In the genomic region with DNA sequence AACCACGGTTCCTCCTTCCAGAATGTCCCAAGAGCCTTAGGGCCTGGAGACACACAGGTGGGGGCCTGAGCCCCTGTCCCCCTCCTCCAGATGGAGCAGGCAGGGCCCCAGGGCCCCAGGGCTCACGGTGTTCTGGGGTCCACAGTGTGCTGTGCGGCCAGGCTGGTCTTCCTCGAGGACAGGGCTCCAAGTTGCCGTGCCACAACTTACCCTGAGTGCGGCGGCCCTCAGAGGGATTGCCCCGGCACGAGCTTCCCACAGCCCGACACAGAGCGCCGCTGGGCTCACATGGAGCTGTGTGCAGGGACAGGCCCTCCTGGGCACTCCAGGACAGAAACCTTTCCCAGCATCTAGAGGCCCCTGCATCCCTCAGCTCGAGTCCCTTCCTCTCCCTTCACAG, we compare ENCODE assay signal across 1 cellular context.
TF ChIP-seq lines count a peak whose summit lies in the region.

No MANE protein-coding gene starts in this region.

TF ChIP-seq in H1, 55 proteins besides CTCF, POLR2A, EP300 and RAD21 (continued from another document):
- TF ChIP-seq RNF2 (IDR thresholded peaks at IDR 0.05; ENCODE audit: borderline replicate concordance, low read depth, low read length, missing control alignments, poor library complexity, severe bottlenecking), result no peak
- TF ChIP-seq TAF7 (optimal IDR thresholded peaks at IDR 0.05; ENCODE audit: borderline replicate concordance, low read depth, low read length), result no peak
